ENCODE assay signal across 8 cellular contexts in the genomic region with DNA sequence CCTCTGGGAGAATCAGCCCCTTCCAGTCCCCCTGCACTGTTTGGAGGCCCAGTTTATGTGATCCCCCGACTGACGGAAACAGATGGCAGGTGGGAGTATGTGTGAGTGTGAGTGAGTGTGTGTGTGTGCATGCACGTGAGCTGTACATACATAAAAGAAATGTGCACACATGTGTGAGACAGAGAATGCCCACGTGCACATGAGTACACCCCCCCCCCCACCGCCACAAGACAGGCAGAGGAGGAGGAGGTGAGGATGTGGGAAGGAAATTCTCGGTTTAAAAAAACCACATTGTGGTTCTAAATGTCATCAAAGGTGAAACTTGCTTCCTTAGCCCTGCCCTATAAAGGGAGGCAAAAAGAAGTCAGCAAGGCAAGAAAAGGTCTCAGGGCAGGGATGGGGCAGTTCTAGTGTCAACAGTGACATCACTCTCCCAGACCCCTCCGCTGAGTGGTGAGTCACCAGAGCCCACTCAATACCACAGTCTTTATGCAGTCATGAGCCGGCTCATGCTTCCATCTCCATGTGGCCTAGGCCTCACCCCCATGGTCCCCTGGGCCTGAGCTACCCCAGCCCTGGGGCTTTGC.
DNase-seq lines count a peak whose midpoint lies in the region; ATAC-seq and TF ChIP-seq lines count a peak whose summit lies in the region.

No MANE protein-coding gene starts in this region.

- no peak for TF ChIP-seq CTCF in osteocyte (IDR thresholded peaks at IDR 0.05)

- H3K4me1 Mint-ChIP-seq in T-helper 17 cell: peaks cover 22% of the 10 kb centered on the region
- peaks cover 3% of the 10 kb centered on the region for H3K4me1 Mint-ChIP-seq in osteocyte (ENCODE audit: unreplicated experiment)

- H3K9me3 ChIP-seq in T-helper 17 cell (ENCODE audit: control insufficient read depth, low read length, poor library complexity, severe bottlenecking): no peaks in the 10 kb centered on the region

- ATAC-seq in GM18499 (IDR thresholded peaks at IDR 0.05; ENCODE audit: insufficient read depth, unreplicated experiment) (peak; percentile 49), HG02870 (IDR thresholded peaks at IDR 0.05; ENCODE audit: unreplicated experiment) (peak; percentile 52), T-helper 17 cell (peak; percentile 97), GM19351 (IDR thresholded peaks at IDR 0.05; ENCODE audit: unreplicated experiment) (no peak)

- H3K27ac ChIP-seq in angular gyrus (ENCODE audit: low read depth, low read length): peak overlapping the region; percentile 46

- H3K36me3 Mint-ChIP-seq in T-helper 17 cell (ENCODE audit: low read depth): peaks cover 6% of the 10 kb centered on the region
- no peaks in the 10 kb centered on the region for H3K36me3 Mint-ChIP-seq in osteocyte (ENCODE audit: unreplicated experiment)

- DNase-seq in T-helper 17 cell (peak; percentile 20 to 54 (median 39)), epidermal melanocyte (ENCODE audit: insufficient read length, low spot score) (no peak), osteocyte (ENCODE audit: extremely low spot score, unreplicated experiment) (no peak)
- peak; percentile 51 to 67 for DNase-seq in stimulated activated CD4-positive, alpha-beta T cell treated with anti-CD3 and anti-CD28 coated beads, Interleukin-12 subunit alpha, Interleukin-12 subunit beta, amount 100 ng/mL, for 24 hours (ENCODE audit: low read depth in 2 of 2)

- no peaks in the 10 kb centered on the region for H3K9me3 Mint-ChIP-seq in osteocyte (ENCODE audit: unreplicated experiment)

- H3K27ac Mint-ChIP-seq in T-helper 17 cell (peak overlapping the region; percentile 39), osteocyte (ENCODE audit: unreplicated experiment) (no peak overlapping the region)

- H3K27me3 Mint-ChIP-seq in T-helper 17 cell: peaks cover 93% of the 10 kb centered on the region
- H3K27me3 Mint-ChIP-seq in osteocyte (ENCODE audit: unreplicated experiment): no peaks in the 10 kb centered on the region

- H3K4me3 Mint-ChIP-seq in T-helper 17 cell (peak overlapping the region; percentile 34), osteocyte (ENCODE audit: unreplicated experiment) (no peak overlapping the region)

Comparison
In these comparisons a context has a peak if more than half of its experiments do, and no peak if none do; other contexts are left out.
1. DNase-seq: peak in T-helper 17 cell (3 of 3) and stimulated activated CD4-positive, alpha-beta T cell treated with anti-CD3 and anti-CD28 coated beads, Interleukin-12 subunit alpha, Interleukin-12 subunit beta, amount 100 ng/mL, for 24 hours (2 of 2); none in epidermal melanocyte (single experiment) and osteocyte (single experiment).